14 cellular contexts compared by ENCODE assay signal in the genomic region with DNA sequence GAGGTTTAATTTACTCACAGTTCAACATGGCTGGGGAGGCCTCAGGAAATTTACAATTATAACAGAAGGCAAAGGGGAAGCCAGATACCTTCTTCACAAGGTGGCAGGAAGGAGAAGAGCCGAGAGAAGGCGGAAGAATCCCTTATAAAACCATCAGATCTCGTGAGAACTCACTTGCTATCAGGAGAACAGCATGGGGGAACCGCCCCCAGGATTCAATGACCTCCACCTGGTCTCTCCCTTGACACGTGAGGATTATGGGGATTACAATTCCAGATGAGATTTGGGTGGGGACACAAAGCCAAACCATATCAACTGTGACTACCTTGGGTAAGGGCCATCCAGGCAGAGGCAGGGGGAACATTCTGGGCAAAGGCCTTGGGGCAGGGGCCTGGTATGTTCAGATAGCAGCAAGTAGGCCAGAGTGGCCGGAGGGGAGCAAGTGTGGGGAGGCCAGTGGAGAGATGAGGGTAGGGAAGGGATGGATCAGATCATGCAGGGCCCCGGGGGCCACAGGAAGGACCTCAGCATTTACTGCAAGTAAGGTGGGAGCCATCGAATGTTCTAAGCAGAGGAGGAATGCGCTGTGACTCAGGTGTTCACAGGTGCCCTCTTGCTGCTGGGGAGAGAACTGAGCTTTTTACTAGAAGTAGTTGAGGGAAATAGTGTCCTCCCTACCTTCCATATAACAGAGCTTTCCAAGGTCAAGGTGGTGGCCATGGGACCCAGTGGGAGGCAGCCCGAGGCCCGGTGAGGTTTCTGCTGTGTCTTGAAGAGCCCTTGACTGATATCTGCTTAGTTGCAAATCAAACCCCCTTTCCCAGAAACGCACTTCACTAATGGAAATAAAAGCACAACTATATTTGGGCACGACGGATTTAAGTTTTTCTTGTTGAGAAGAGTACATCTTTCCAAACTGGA. TPM values are rescaled to one million over a fixed set of nuclear protein-coding genes. Genes with fewer than 3 reads are reported as not detected.
A peak's percentile ranks its signal among the peaks of the same experiment; 100 is the strongest.
DNase-seq lines count a peak whose midpoint lies in the region; ATAC-seq, FAIRE-seq and TF ChIP-seq lines count a peak whose summit lies in the region.
"Had no signal": no experiment of that assay in that cellular context is flagged by ENCODE, and none has a peak within 500 bp of the region (broad histone marks: within the 10 kb centered on the region; RNA-seq: fewer than 3 reads in every experiment).

No MANE protein-coding gene starts in this region.

- no peaks in the 10 kb centered on the region for H4K20me1 ChIP-seq in DND-41 (ENCODE audit: insufficient read depth, low read length)

- peaks cover 77% of the 10 kb centered on the region for H3K4me1 ChIP-seq in DND-41 (ENCODE audit: insufficient read depth, low read length)
- peaks cover 20% of the 10 kb centered on the region for H3K4me1 ChIP-seq in HEK293 (ENCODE audit: control insufficient read depth, insufficient read depth, low read length)
- H3K4me1 ChIP-seq in neutrophil (ENCODE audit: control insufficient read depth in 1 of 2, insufficient read depth in 1 of 2, low read depth in 1 of 2, low read length in 1 of 2): peaks cover 94 to 98% of the 10 kb centered on the region in 2 experiments

- no peak overlapping the region for H2AFZ ChIP-seq in DND-41 (ENCODE audit: low read depth, low read length)

- no peaks in the 10 kb centered on the region for H3K79me2 ChIP-seq in DND-41 (ENCODE audit: insufficient read depth, low read length)

- no peaks in the 10 kb centered on the region for H3K27me3 ChIP-seq in DND-41 (ENCODE audit: insufficient read depth, low read length, poor library complexity)
- H3K27me3 ChIP-seq in bronchial epithelial cell (ENCODE audit: control insufficient read depth, insufficient read depth, low read length): no peaks in the 10 kb centered on the region
- no peaks in the 10 kb centered on the region for H3K27me3 ChIP-seq in neutrophil

- CTCF ChIA-PET in HEK293 (lab: Yijun Ruan, JAX): interaction anchor here (0.5 to 1.9 kb wide), 5 partner anchors 12 to 60 kb away, joined by 3 to 10 read pairs (median 5); no protein-coding TSS in a partner anchor

- H3K36me3 ChIP-seq in DND-41 (ENCODE audit: insufficient read depth, low read length): peaks cover 8% of the 10 kb centered on the region
- H3K36me3 ChIP-seq in HEK293 (ENCODE audit: control insufficient read depth in 2 of 2, insufficient read depth in 1 of 2, low read length in 2 of 2): no peaks in the 10 kb centered on the region; a peak in 1 of 3 replicates
- no peaks in the 10 kb centered on the region for H3K36me3 ChIP-seq in bronchial epithelial cell (ENCODE audit: control insufficient read depth, insufficient read depth, low read length)
- H3K36me3 ChIP-seq in neutrophil: peaks cover 31% of the 10 kb centered on the region

- H3K27ac ChIP-seq in DND-41 (ENCODE audit: low read length) (peak overlapping the region; percentile 99), HEK293 (ENCODE audit: extremely low read depth, low read depth, low read length) (no peak overlapping the region), neutrophil (peak overlapping the region; percentile 100)

- peak; percentile 39 for TF ChIP-seq CTCF in DND-41 (IDR thresholded peaks at IDR 0.05; ENCODE audit: borderline replicate concordance, extremely low read depth, low read length, poor library complexity, severe bottlenecking)
- no peak for TF ChIP-seq CTCF in HEK293 (tag by site-specific recombination; IDR thresholded peaks at IDR 0.05)
- peak; percentile 44 for TF ChIP-seq CTCF in bronchial epithelial cell (IDR thresholded peaks at IDR 0.05; ENCODE audit: insufficient read depth, low read length, severe bottlenecking)
- peak; percentile 6 for TF ChIP-seq CTCF in neutrophil (IDR thresholded peaks at IDR 0.05)

- DNase-seq in DND-41 (peak; percentile 31), bronchial epithelial cell (ENCODE audit: low read depth) (no peak), NCI-H1417 treated with DMSO at 0.1 percent for 48 hours (lab: John Stamatoyannopoulos, UW) (no peak), kidney glomerular epithelial cell (lab: John Stamatoyannopoulos, UW) (no peak)
- no peak for DNase-seq in activated CD4-positive, CD25-positive, alpha-beta regulatory T cell (lab: John Stamatoyannopoulos, UW)
- DNase-seq: activated CD4-positive, alpha-beta T cell treated with anti-CD3 and anti-CD28 coated beads for 48 hours; NCI-H2081 treated with DMSO at 0.1 percent for 48 hours; stimulated activated CD4-positive, alpha-beta T cell treated with anti-CD3 and anti-CD28 coated beads, Interleukin-4, amount 100 ng/mL, for 1 hour; T-helper 1 cell had no signal

- no peak for ATAC-seq in DND-41 (ENCODE audit: insufficient read depth, low read depth)

- no peak overlapping the region; the same call in 1 of the 2 replicates for H3K9ac ChIP-seq in DND-41 (ENCODE audit: low read depth, low read length)

- H3K4me3 ChIP-seq in DND-41 (ENCODE audit: low read depth in 1 of 2, low read length in 2 of 2) (no peak overlapping the region), HEK293 (ENCODE audit: low read depth, low read length) (no peak overlapping the region), bronchial epithelial cell (ENCODE audit: low read depth, low read length) (no peak overlapping the region), neutrophil (ENCODE audit: low read depth in 1 of 2, low read length in 1 of 2) (peak overlapping the region; percentile 82 to 93)

- H3K9me3 ChIP-seq in DND-41 (ENCODE audit: insufficient read depth, low read length, severe bottlenecking) (no peaks in the 10 kb centered on the region), HEK293 (ENCODE audit: control insufficient read depth, insufficient read depth, low read depth, low read length) (no peaks in the 10 kb centered on the region), neutrophil (no peaks in the 10 kb centered on the region)

- no peak for FAIRE-seq in bronchial epithelial cell (lab: Jason Lieb, UNC)

- H3K4me2 ChIP-seq in DND-41 (ENCODE audit: insufficient read depth, low read length): no peak overlapping the region

- POLR2A ChIA-PET in HEK293 (lab: Yijun Ruan, JAX): interaction anchor here (0.9 to 4.1 kb wide), 2 partner anchors 53 to 114 kb away, joined by 3 to 14 read pairs; partner anchors contain the start of genes ODAD3, PRKCSH and SWSAP1

TF ChIP-seq in HEK293, 187 proteins besides CTCF, POLR2A, EP300 and RAD21:
- TF ChIP-seq ZNF16 (tag by site-specific recombination; IDR thresholded peaks at IDR 0.05; ENCODE audit: low read depth) (peak; percentile 91), ZNF266 (tag by site-specific recombination; IDR thresholded peaks at IDR 0.05; ENCODE audit: low read depth) (no peak), ZNF48 (tag by site-specific recombination; IDR thresholded peaks at IDR 0.05) (no peak)
- TF ChIP-seq, protein P1, sequence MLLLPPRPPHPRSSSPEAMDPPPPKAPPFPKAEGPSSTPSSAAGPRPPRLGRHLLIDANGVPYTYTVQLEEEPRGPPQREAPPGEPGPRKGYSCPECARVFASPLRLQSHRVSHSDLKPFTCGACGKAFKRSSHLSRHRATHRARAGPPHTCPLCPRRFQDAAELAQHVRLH (tag by site-specific recombination; IDR thresholded peaks at IDR 0.05): 0 out of 2 replicates have a peak, but pooled peaks have one; percentile 36

RNA-seq across cellular contexts. Expression of gene RAB3D, which starts 18.0 kb away (rescaled TPM):
- 37.4 and 88.3 TPM in 2 replicates for total RNA-seq in bronchial epithelial cell

RNA-seq across cellular contexts. Expression of gene TMEM205, which starts 24.6 kb away (rescaled TPM):
- total RNA-seq in bronchial epithelial cell: 70.6 and 116 TPM in 2 replicates

RNA-seq across cellular contexts. Expression of gene CCDC159, which starts 24.9 kb away (rescaled TPM):
- 7.9 and 11.1 TPM in 2 replicates for total RNA-seq in bronchial epithelial cell

RNA-seq across cellular contexts. Expression of gene TSPAN16, which starts 25.5 kb away (rescaled TPM):
- not detected in 2 replicates for total RNA-seq in bronchial epithelial cell
- total RNA-seq: activated T-helper 1 cell treated with anti-CD3 and anti-CD28 coated beads, Interleukin-12 subunit alpha, Interleukin-12 subunit beta, Interleukin-2, Interleukin-4 antibody, amounts not matched to agents 30 ng/mL and 10 ng/mL and 1 ng/mL, durations not matched to agents 14 hours and 24 hours and 36 hours; LHCN-M2; renal cortical epithelial cell had no signal

RNA-seq across cellular contexts. Expression of gene PLPPR2, which starts 33.8 kb away (rescaled TPM):
- total RNA-seq in bronchial epithelial cell: 1.8 and 6.0 TPM in 2 replicates

Comparison
In these comparisons a context has a peak if more than half of its experiments do, and no peak if none do; other contexts are left out.
1. H3K4me3 ChIP-seq: peak in neutrophil (2 of 2); none in DND-41 (0 of 2), HEK293 (single experiment) and bronchial epithelial cell (single experiment).